Comparison of ENCODE assay signal across 8 cellular contexts in genomic region chr9:33167949-33168535, GRCh38. TPM values are rescaled to one million over a fixed set of nuclear protein-coding genes. Genes with fewer than 3 reads are reported as not detected.
DNase-seq lines count a peak whose midpoint lies in the region; ATAC-seq and TF ChIP-seq lines count a peak whose summit lies in the region.

No MANE protein-coding gene starts in this region.

- H3K27ac Mint-ChIP-seq in endothelial cell (ENCODE audit: unreplicated experiment): peak overlapping the region; percentile 14

- H3K36me3 ChIP-seq in heart right ventricle: no peaks in the 10 kb centered on the region
- no peaks in the 10 kb centered on the region for H3K36me3 ChIP-seq in SJCRH30
- H3K36me3 ChIP-seq in parathyroid adenoma (ENCODE audit: control insufficient read depth, insufficient read depth, low read length): no peaks in the 10 kb centered on the region

- H3K27me3 Mint-ChIP-seq in endothelial cell (ENCODE audit: unreplicated experiment): peaks cover 20% of the 10 kb centered on the region

- WGBS in heart right ventricle, 2 donors: 55 to 61% methylated on average over 9 of the region's 9 CpGs

- H3K9me3 ChIP-seq in heart right ventricle: no peaks in the 10 kb centered on the region
- H3K9me3 ChIP-seq in SJCRH30 (replicated peaks): no peaks in the 10 kb centered on the region
- H3K9me3 ChIP-seq in parathyroid adenoma (ENCODE audit: control insufficient read depth, low read length): no peaks in the 10 kb centered on the region

- no peak for TF ChIP-seq CTCF in heart right ventricle (IDR thresholded peaks at IDR 0.05)
- no peak for TF ChIP-seq CTCF in endothelial cell (IDR thresholded peaks at IDR 0.05; ENCODE audit: unreplicated experiment)
- no peak for TF ChIP-seq CTCF in parathyroid adenoma (IDR thresholded peaks at IDR 0.05)

- peak overlapping the region; percentile 81 to 100 (median 99) for H3K27ac ChIP-seq in heart right ventricle
- H3K27ac ChIP-seq in SJCRH30: peak overlapping the region; percentile 63
- H3K27ac ChIP-seq in parathyroid adenoma: peak overlapping the region; percentile 93

- no peak overlapping the region for H3K9ac ChIP-seq in parathyroid adenoma

- peaks cover 64% of the 10 kb centered on the region for H3K4me1 Mint-ChIP-seq in endothelial cell (ENCODE audit: unreplicated experiment)

- H3K4me3 ChIP-seq in heart right ventricle (peak overlapping the region in 9 of 10 donors; percentile 74 to 100 (median 96)), SJCRH30 (peak overlapping the region; percentile 81), parathyroid adenoma (ENCODE audit: low read depth, low read length) (peak overlapping the region; percentile 67)

- H3K4me2 ChIP-seq in parathyroid adenoma (ENCODE audit: low read length): peak overlapping the region; percentile 85

- no peaks in the 10 kb centered on the region for H3K27me3 ChIP-seq in heart right ventricle
- no peaks in the 10 kb centered on the region for H3K27me3 ChIP-seq in SJCRH30
- no peaks in the 10 kb centered on the region for H3K27me3 ChIP-seq in parathyroid adenoma (ENCODE audit: control insufficient read depth, insufficient read depth, low read length)

- peak overlapping the region; percentile 81 for H2AFZ ChIP-seq in parathyroid adenoma

- H3K4me1 ChIP-seq in heart right ventricle (peaks cover 21 to 70% (median 60%) of the 10 kb centered on the region in 9 donors), SJCRH30 (peaks cover 18% of the 10 kb centered on the region), parathyroid adenoma (peaks cover 23% of the 10 kb centered on the region)

- H3K9me3 Mint-ChIP-seq in endothelial cell (ENCODE audit: unreplicated experiment): no peaks in the 10 kb centered on the region

- peaks cover 8% of the 10 kb centered on the region for H3K36me3 Mint-ChIP-seq in endothelial cell (ENCODE audit: low read depth, unreplicated experiment)

- H3K79me2 ChIP-seq in parathyroid adenoma: peaks cover 24% of the 10 kb centered on the region

- DNase-seq in heart right ventricle: no peak
- no peak for DNase-seq in Right ventricle myocardium inferior (ENCODE audit: missing footprints)
- peak in 1 of 2 experiments; percentile 15 for DNase-seq in SJCRH30
- DNase-seq in endothelial cell (ENCODE audit: low spot score): no peak
- no peak for DNase-seq in activated CD4-positive, CD25-positive, alpha-beta regulatory T cell treated with anti-CD3 and anti-CD28 coated beads, Interleukin-2, amount 50 U/mL, for 72 hours

- peak in 1 of 8 donors; percentile 1 for ATAC-seq in heart right ventricle
- no peak for ATAC-seq in Right ventricle myocardium inferior
- ATAC-seq in HG03280 (IDR thresholded peaks at IDR 0.05; ENCODE audit: unreplicated experiment): no peak
- ATAC-seq in HG02571 (IDR thresholded peaks at IDR 0.05; ENCODE audit: unreplicated experiment): no peak

- peak overlapping the region; percentile 82 for H3K4me3 Mint-ChIP-seq in endothelial cell (ENCODE audit: unreplicated experiment)

- intact Hi-C loops in heart right ventricle (cut with DNase I): loop anchor here in 7 of 10 donors (1.0 to 10.0 kb wide), 12 partner anchors 36 to 87 kb away; no protein-coding TSS in a partner anchor
- intact Hi-C loops in Right ventricle myocardium inferior (cut with DNase I): loop anchor here (5.0 kb wide), 1 partner anchor 59 kb away; no protein-coding TSS in a partner anchor

RNA-seq across cellular contexts. Expression of gene B4GALT1, which starts 0.9 kb away (rescaled TPM):
- 100 to 1,000 TPM in 1 of 10 donors, 10 to 100 TPM in 9; 30.0 to 117 (median 43.1) TPM for total RNA-seq in heart right ventricle
- 10 to 100 TPM; 14.8 to 29.0 TPM for polyA plus RNA-seq in heart right ventricle
- total RNA-seq in Right ventricle myocardium inferior: 43.6 TPM
- total RNA-seq in SJCRH30 (2014; rRNA removed; shearing (Covaris generic)): 14.0 and 15.7 TPM in 2 replicates
- 86.7 TPM for total RNA-seq in endothelial cell (ENCODE audit: unreplicated experiment)
